36 cellular contexts compared by ENCODE assay signal in genomic region chr11:41383768-41384167, GRCh38.
"Had no signal": no experiment of that assay in that cellular context is flagged by ENCODE, and none has a peak within 500 bp of the region (broad histone marks: within the 10 kb centered on the region; RNA-seq: fewer than 3 reads in every experiment).

No MANE protein-coding gene starts in this region.

- H3K27me3 ChIP-seq: ascending aorta, cardiac muscle cell had no signal

- H3K27ac Mint-ChIP-seq: activated B cell treated with CpG ODN at 0.5 μM for 24 hours; activated CD4-positive, alpha-beta memory T cell treated with anti-CD3 and anti-CD28 coated beads for 36 hours; activated CD4-positive, alpha-beta T cell treated with anti-CD3 and anti-CD28 coated beads, Interleukin-2, amount 10 ng/mL, durations not matched to agents 24 days and 14 days; activated CD8-positive, alpha-beta T cell treated with anti-CD3 and anti-CD28 coated beads for 36 hours; activated naive CD4-positive, alpha-beta T cell treated with anti-CD3 and anti-CD28 coated beads, Interleukin-2, amount 10 ng/mL, durations not matched to agents 7 days and 5 days; activated naive CD4-positive, alpha-beta T cell treated with anti-CD3 and anti-CD28 coated beads, Interleukin-2, amount 50 U/mL, for 24 hours; activated naive CD8-positive, alpha-beta T cell; activated naive CD8-positive, alpha-beta T cell treated with anti-CD3 and anti-CD28 coated beads, Interleukin-2, amount 10 ng/mL, durations not matched to agents 7 days and 5 days; activated naive CD8-positive, alpha-beta T cell treated with anti-CD3 and anti-CD28 coated beads, Interleukin-2, amount 50 U/mL, for 24 hours; activated T-cell treated with anti-CD3 and anti-CD28 coated beads, Interleukin-2, amount 50 U/mL, for 24 hours; activated T-helper 2 cell treated with anti-CD3 and anti-CD28 coated beads, Interferon-gamma antibody, Interleukin-2, Interleukin-4, amounts not matched to agents 10 μg/mL and 5 μg/mL and 100 μg/mL, durations not matched to agents 14 hours and 24 hours and 36 hours; T-helper 1 cell treated with Interleukin-12 subunit alpha and Interleukin-12 subunit beta and Interleukin-4 antibody, amounts not matched to agents 30 μg/mL and 1 μg/mL, for 36 hours; T-helper 2 cell treated with Interferon-gamma antibody and Interleukin-4, amounts not matched to agents 5 μg/mL and 100 μg/mL, for 36 hours had no signal

- FAIRE-seq: bronchial epithelial cell, TTC549 had no signal

- H3K4me1 ChIP-seq: ascending aorta had no signal

- H3K27ac ChIP-seq: ascending aorta, cardiac muscle cell, VCaP had no signal

- H3K4me3 ChIP-seq: ascending aorta, cardiac muscle cell had no signal

- DNase-seq: activated B cell treated with CpG ODN at 0.5 μM for 24 hours; activated CD4-positive, alpha-beta memory T cell treated with anti-CD3 and anti-CD28 coated beads for 36 hours; activated CD4-positive, alpha-beta T cell treated with anti-CD3 and anti-CD28 coated beads for 4 hours; activated CD4-positive, alpha-beta T cell treated with anti-CD3 and anti-CD28 coated beads, Interleukin-2, amount 10 ng/mL, durations not matched to agents 24 days and 14 days; activated CD4-positive, alpha-beta T cell treated with anti-CD3 and anti-CD28 coated beads, Interleukin-2, amount 50 U/mL, for 1 hour; activated CD4-positive, alpha-beta T cell treated with anti-CD3 and anti-CD28 coated beads, Interleukin-2, amount 50 U/mL, for 4 hours; activated CD4-positive, CD25-positive, alpha-beta regulatory T cell treated with anti-CD3 and anti-CD28 coated beads, Interleukin-2, amount 50 U/mL, for 72 hours; activated CD8-positive, alpha-beta memory T cell treated with anti-CD3 and anti-CD28 coated beads, Interleukin-2, amount 50 U/mL, for 48 hours; activated CD8-positive, alpha-beta T cell treated with anti-CD3 and anti-CD28 coated beads for 36 hours; activated effector memory CD4-positive, alpha-beta T cell treated with Interleukin-2 at 50 U/mL for 16 hours; activated gamma-delta T cell; activated naive CD4-positive, alpha-beta T cell treated with anti-CD3 and anti-CD28 coated beads, Interleukin-2, amount 10 ng/mL, durations not matched to agents 7 days and 5 days; activated naive CD4-positive, alpha-beta T cell treated with Interleukin-2 at 50 U/mL for 16 hours; activated naive CD8-positive, alpha-beta T cell treated with anti-CD3 and anti-CD28 coated beads, Interleukin-2, amount 10 ng/mL, durations not matched to agents 7 days and 5 days; activated naive CD8-positive, alpha-beta T cell treated with anti-CD3 and anti-CD28 coated beads, Interleukin-2, amount 50 U/mL, for 24 hours; activated T-cell treated with anti-CD3 and anti-CD28 coated beads, Interleukin-2, amount 50 U/mL, for 24 hours; activated T-cell treated with anti-CD3 and anti-CD28 coated beads, Interleukin-2, amount 50 U/mL, for 48 hours; amygdala; anterior cingulate cortex; caudate nucleus; cerebellar nuclear complex; T-helper 1 cell; T-helper 2 cell; T-helper 9 cell had no signal

- H3K27me3 Mint-ChIP-seq: activated B cell treated with CpG ODN at 0.5 μM for 24 hours; activated CD4-positive, alpha-beta memory T cell treated with anti-CD3 and anti-CD28 coated beads for 36 hours; activated CD4-positive, alpha-beta T cell treated with anti-CD3 and anti-CD28 coated beads, Interleukin-2, amount 10 ng/mL, durations not matched to agents 24 days and 14 days; activated CD8-positive, alpha-beta T cell treated with anti-CD3 and anti-CD28 coated beads for 36 hours; activated naive CD4-positive, alpha-beta T cell treated with anti-CD3 and anti-CD28 coated beads, Interleukin-2, amount 10 ng/mL, durations not matched to agents 7 days and 5 days; activated naive CD4-positive, alpha-beta T cell treated with anti-CD3 and anti-CD28 coated beads, Interleukin-2, amount 50 U/mL, for 24 hours; activated naive CD8-positive, alpha-beta T cell; activated naive CD8-positive, alpha-beta T cell treated with anti-CD3 and anti-CD28 coated beads, Interleukin-2, amount 10 ng/mL, durations not matched to agents 7 days and 5 days; activated naive CD8-positive, alpha-beta T cell treated with anti-CD3 and anti-CD28 coated beads, Interleukin-2, amount 50 U/mL, for 24 hours; activated T-cell treated with anti-CD3 and anti-CD28 coated beads, Interleukin-2, amount 50 U/mL, for 24 hours; brain; central memory CD8-positive, alpha-beta T cell had no signal

- H3K9me3 ChIP-seq: ascending aorta had no signal

- H3K9me3 Mint-ChIP-seq: activated B cell treated with CpG ODN at 0.5 μM for 24 hours; activated CD4-positive, alpha-beta T cell treated with anti-CD3 and anti-CD28 coated beads, Interleukin-2, amount 10 ng/mL, durations not matched to agents 24 days and 14 days; activated naive CD8-positive, alpha-beta T cell treated with anti-CD3 and anti-CD28 coated beads, Interleukin-2, amount 10 ng/mL, durations not matched to agents 7 days and 5 days; brain had no signal

- H3K4me3 Mint-ChIP-seq: activated B cell treated with CpG ODN at 0.5 μM for 24 hours; activated CD4-positive, alpha-beta memory T cell treated with anti-CD3 and anti-CD28 coated beads for 36 hours; activated CD4-positive, alpha-beta T cell treated with anti-CD3 and anti-CD28 coated beads, Interleukin-2, amount 10 ng/mL, durations not matched to agents 24 days and 14 days; activated CD8-positive, alpha-beta T cell treated with anti-CD3 and anti-CD28 coated beads for 36 hours; activated naive CD4-positive, alpha-beta T cell treated with anti-CD3 and anti-CD28 coated beads, Interleukin-2, amount 10 ng/mL, durations not matched to agents 7 days and 5 days; activated naive CD4-positive, alpha-beta T cell treated with anti-CD3 and anti-CD28 coated beads, Interleukin-2, amount 50 U/mL, for 24 hours; activated naive CD8-positive, alpha-beta T cell; activated naive CD8-positive, alpha-beta T cell treated with anti-CD3 and anti-CD28 coated beads, Interleukin-2, amount 10 ng/mL, durations not matched to agents 7 days and 5 days; activated naive CD8-positive, alpha-beta T cell treated with anti-CD3 and anti-CD28 coated beads, Interleukin-2, amount 50 U/mL, for 24 hours; activated T-cell treated with anti-CD3 and anti-CD28 coated beads, Interleukin-2, amount 50 U/mL, for 24 hours; brain; central memory CD8-positive, alpha-beta T cell; T-helper 1 cell treated with Interleukin-12 subunit alpha and Interleukin-12 subunit beta and Interleukin-4 antibody, amounts not matched to agents 30 μg/mL and 1 μg/mL, for 36 hours; T-helper 2 cell treated with Interferon-gamma antibody and Interleukin-4, amounts not matched to agents 5 μg/mL and 100 μg/mL, for 36 hours had no signal

- H3K36me3 Mint-ChIP-seq: activated CD4-positive, alpha-beta memory T cell treated with anti-CD3 and anti-CD28 coated beads for 36 hours; activated naive CD4-positive, alpha-beta T cell treated with anti-CD3 and anti-CD28 coated beads, Interleukin-2, amount 10 ng/mL, durations not matched to agents 7 days and 5 days; activated naive CD4-positive, alpha-beta T cell treated with anti-CD3 and anti-CD28 coated beads, Interleukin-2, amount 50 U/mL, for 24 hours; activated naive CD8-positive, alpha-beta T cell; activated naive CD8-positive, alpha-beta T cell treated with anti-CD3 and anti-CD28 coated beads, Interleukin-2, amount 10 ng/mL, durations not matched to agents 7 days and 5 days; brain had no signal

- H3K36me3 ChIP-seq: ascending aorta, cardiac muscle cell had no signal

- H3K4me1 Mint-ChIP-seq: activated B cell treated with CpG ODN at 0.5 μM for 24 hours; activated CD4-positive, alpha-beta T cell treated with anti-CD3 and anti-CD28 coated beads, Interleukin-2, amount 10 ng/mL, durations not matched to agents 24 days and 14 days; activated naive CD4-positive, alpha-beta T cell treated with anti-CD3 and anti-CD28 coated beads, Interleukin-2, amount 10 ng/mL, durations not matched to agents 7 days and 5 days; activated naive CD4-positive, alpha-beta T cell treated with anti-CD3 and anti-CD28 coated beads, Interleukin-2, amount 50 U/mL, for 24 hours; activated naive CD8-positive, alpha-beta T cell treated with anti-CD3 and anti-CD28 coated beads, Interleukin-2, amount 10 ng/mL, durations not matched to agents 7 days and 5 days; activated naive CD8-positive, alpha-beta T cell treated with anti-CD3 and anti-CD28 coated beads, Interleukin-2, amount 50 U/mL, for 24 hours; central memory CD8-positive, alpha-beta T cell had no signal

- ATAC-seq: activated CD8-positive, alpha-beta T cell treated with anti-CD3 and anti-CD28 coated beads for 36 hours; activated naive CD8-positive, alpha-beta T cell treated with anti-CD3 and anti-CD28 coated beads, Interleukin-2, amount 50 U/mL, for 24 hours had no signal
